15 cellular contexts compared by ENCODE assay signal in genomic region chr5:74988273-74988983, GRCh38.
DNase-seq lines count a peak whose midpoint lies in the region; ATAC-seq and TF ChIP-seq lines count a peak whose summit lies in the region.
"Had no signal": no experiment of that assay in that cellular context is flagged by ENCODE, and none has a peak within 500 bp of the region (broad histone marks: within the 10 kb centered on the region; RNA-seq: fewer than 3 reads in every experiment).

No MANE protein-coding gene starts in this region.

- no peak overlapping the region for H3K14ac ChIP-seq in H9 (ENCODE audit: insufficient read depth, low read length)

- no peak overlapping the region for H2AK5ac ChIP-seq in H9 (ENCODE audit: insufficient read length, low read length)

- no peaks in the 10 kb centered on the region for H3K9me2 ChIP-seq in Loucy (replicated peaks; ENCODE audit: low read depth, low read length)

- H3K79me1 ChIP-seq in H9 (ENCODE audit: insufficient read depth, low read depth, low read length, poor library complexity, severe bottlenecking) = no peaks in the 10 kb centered on the region

- H4K91ac ChIP-seq in H9 (ENCODE audit: insufficient read length, low read depth, low read length) = no peak overlapping the region

- no peaks in the 10 kb centered on the region for H3K23me2 ChIP-seq in H9 (ENCODE audit: insufficient read length, low read depth, low read length, poor library complexity, severe bottlenecking)

- H3K4me2 ChIP-seq in H9 (ENCODE audit: insufficient read depth, insufficient read length, low read length) (no peak overlapping the region), Loucy (ENCODE audit: low read depth, low read length, poor library complexity, severe bottlenecking) (no peak overlapping the region)

- H3K4me3 ChIP-seq in Loucy (ENCODE audit: low read length, poor library complexity, severe bottlenecking) = no peak overlapping the region

- H3K18ac ChIP-seq in H9 (ENCODE audit: insufficient read length, low read depth, low read length) = no peak overlapping the region

- H3K27ac Mint-ChIP-seq in H9 = no peak overlapping the region
- H3K27ac Mint-ChIP-seq in glutamatergic neuron (ENCODE audit: unreplicated experiment) = no peak overlapping the region
- H3K27ac Mint-ChIP-seq: CD4-positive, alpha-beta T cell had no signal

- H3K4ac ChIP-seq in H9 (ENCODE audit: low read depth, low read length) = no peak overlapping the region

- no peak overlapping the region for H3K27ac ChIP-seq in H9 (ENCODE audit: insufficient read length, low read depth, low read length)
- H3K27ac ChIP-seq: HL-60 had no signal

- no peak overlapping the region for H4K8ac ChIP-seq in H9 (replicated peaks; ENCODE audit: insufficient read length, low read depth, low read length)

- H3K9me3 ChIP-seq in H9 (ENCODE audit: control insufficient read depth, low read depth, low read length) (no peaks in the 10 kb centered on the region), Loucy (ENCODE audit: insufficient read depth, low read depth, low read length) (peaks cover 6% of the 10 kb centered on the region; the same call in 1 of the 2 replicates)
- H3K9me3 ChIP-seq: BE2C had no signal

- H3K56ac ChIP-seq in H9 (ENCODE audit: insufficient read length, low read depth, low read length) = no peak overlapping the region

- no peak overlapping the region for H2BK12ac ChIP-seq in H9 (ENCODE audit: insufficient read length, low read depth, low read length)

- H2AFZ ChIP-seq in H9 (ENCODE audit: low read length) (no peak overlapping the region), Loucy (ENCODE audit: low read length) (no peak overlapping the region)

- H2BK5ac ChIP-seq in H9 (ENCODE audit: insufficient read length, low read length) = no peak overlapping the region

- H3K4me1 Mint-ChIP-seq in H9 = no peaks in the 10 kb centered on the region
- H3K4me1 Mint-ChIP-seq in glutamatergic neuron (ENCODE audit: low read depth, unreplicated experiment) = no peaks in the 10 kb centered on the region

- H4K20me1 ChIP-seq in H9 (ENCODE audit: control insufficient read depth, insufficient read depth, insufficient read length) (no peaks in the 10 kb centered on the region), Loucy (ENCODE audit: insufficient read depth, low read length, poor library complexity, severe bottlenecking) (no peaks in the 10 kb centered on the region)

- H4K5ac ChIP-seq in H9 (ENCODE audit: insufficient read length, low read depth, low read length) = no peak overlapping the region

- no peaks in the 10 kb centered on the region for H3F3A ChIP-seq in Loucy (ENCODE audit: low read depth)

- no peak overlapping the region for H2BK15ac ChIP-seq in H9 (ENCODE audit: low read depth, low read length)

- WGBS in H9 (ENCODE audit: extremely low coverage, insufficient read length, low lambda C conversion rate) = no CpG with 5 or more reads among the region's 2 CpGs

- H2BK120ac ChIP-seq in H9 (ENCODE audit: low read depth, low read length, poor library complexity, severe bottlenecking) = no peak overlapping the region

- H3K4me3 Mint-ChIP-seq in H9 (no peak overlapping the region), glutamatergic neuron (ENCODE audit: unreplicated experiment) (no peak overlapping the region)
- H3K4me3 Mint-ChIP-seq: CD4-positive, alpha-beta T cell had no signal

- no peak overlapping the region for H3T11ph ChIP-seq in H9 (ENCODE audit: low read length)

- TF ChIP-seq CTCF in H9 (conservative IDR thresholded peaks at IDR 0.05) (peak; percentile 14; the same call in 1 of the 3 replicates), Loucy (conservative IDR thresholded peaks at IDR 0.05; ENCODE audit: low read length) (0 out of 2 replicates have a peak, but pooled peaks have one; percentile 10), glutamatergic neuron (IDR thresholded peaks at IDR 0.05; ENCODE audit: partially characterized antibody, unreplicated experiment) (peak; percentile 21)

- H3K9ac ChIP-seq in H9 (ENCODE audit: extremely low read depth, insufficient read length, low read length) (no peak overlapping the region), Loucy (ENCODE audit: low read depth, low read length, poor library complexity, severe bottlenecking) (no peak overlapping the region)

- H3K36me3 Mint-ChIP-seq in H9 (ENCODE audit: insufficient read depth in 1 of 3, low read depth in 3 of 3) (peaks cover 0 to 7% (median 3%) of the 10 kb centered on the region in 3 experiments; a peak in 2 of 7 replicates), glutamatergic neuron (ENCODE audit: unreplicated experiment) (no peaks in the 10 kb centered on the region)

- H3K27me3 Mint-ChIP-seq in H9 (ENCODE audit: low read depth) (peaks cover 2% of the 10 kb centered on the region; the same call in 1 of the 2 replicates), glutamatergic neuron (ENCODE audit: unreplicated experiment) (no peaks in the 10 kb centered on the region)
- H3K27me3 Mint-ChIP-seq: CD4-positive, alpha-beta T cell had no signal

- ATAC-seq in GM18858 (IDR thresholded peaks at IDR 0.05; ENCODE audit: unreplicated experiment) = no peak

- H3K4me1 ChIP-seq in H9 (ENCODE audit: insufficient read depth, low read length) = no peaks in the 10 kb centered on the region
- H3K4me1 ChIP-seq in Loucy (ENCODE audit: insufficient read depth, low read length, poor library complexity, severe bottlenecking) = peaks cover 10% of the 10 kb centered on the region
- H3K4me1 ChIP-seq: BE2C, Caco-2 had no signal

- H3K27me3 ChIP-seq in H9 (ENCODE audit: insufficient read depth, low read length) (no peaks in the 10 kb centered on the region), Loucy (ENCODE audit: insufficient read depth, low read length, poor library complexity, severe bottlenecking) (no peaks in the 10 kb centered on the region)
- H3K27me3 ChIP-seq: BE2C had no signal

- H3K79me2 ChIP-seq in H9 (ENCODE audit: insufficient read depth, low read length) (no peaks in the 10 kb centered on the region), Loucy (ENCODE audit: insufficient read depth, low read length) (no peaks in the 10 kb centered on the region)

- H3K9me3 Mint-ChIP-seq in H9 (peaks cover 8% of the 10 kb centered on the region in 2 experiments), glutamatergic neuron (ENCODE audit: unreplicated experiment) (peaks cover 2% of the 10 kb centered on the region)

- no peak for DNase-seq in H9
- no peak for DNase-seq in glutamatergic neuron
- no peak for DNase-seq in KG1 (lab: John Stamatoyannopoulos, UW)
- no peak for DNase-seq in SHP77 (lab: John Stamatoyannopoulos, UW)
- DNase-seq: ACHN; BE2C; C1 segment of cervical spinal cord; Caco-2; CD4-positive, alpha-beta T cell; GDM1; GOT3; H7 had no signal

- H3K23ac ChIP-seq in H9 (ENCODE audit: insufficient read length, low read depth, low read length) = no peak overlapping the region

- no peaks in the 10 kb centered on the region for H3K36me3 ChIP-seq in Loucy (ENCODE audit: insufficient read depth, low read length)
- H3K36me3 ChIP-seq: BE2C had no signal

- no peak overlapping the region for H2BK20ac ChIP-seq in H9 (ENCODE audit: low read depth, low read length, poor library complexity, severe bottlenecking)
